Comparison of ENCODE assay signal across 24 cellular contexts in genomic region chr4:113154281-113154680, GRCh38.
DNase-seq lines count a peak whose midpoint lies in the region; ATAC-seq and TF ChIP-seq lines count a peak whose summit lies in the region.
"Had no signal": no experiment of that assay in that cellular context is flagged by ENCODE, and none has a peak within 500 bp of the region (broad histone marks: within the 10 kb centered on the region; RNA-seq: fewer than 3 reads in every experiment).

No MANE protein-coding gene starts in this region.

- no peaks in the 10 kb centered on the region for H3K36me3 Mint-ChIP-seq in activated CD4-positive, alpha-beta T cell treated with anti-CD3 and anti-CD28 coated beads, Interleukin-2, amount 10 ng/mL, durations not matched to agents 7 days and 5 days (ENCODE audit: low read depth)
- H3K36me3 Mint-ChIP-seq: CD14-positive monocyte; CD4-positive, alpha-beta memory T cell; CD4-positive, CD25-positive, alpha-beta regulatory T cell; CD8-positive, alpha-beta memory T cell had no signal

- H3K27ac Mint-ChIP-seq in activated CD4-positive, alpha-beta T cell treated with anti-CD3 and anti-CD28 coated beads, Interleukin-2, amount 10 ng/mL, durations not matched to agents 7 days and 5 days: no peak overlapping the region
- H3K27ac Mint-ChIP-seq: CD14-positive monocyte; CD4-positive, alpha-beta memory T cell; CD4-positive, CD25-positive, alpha-beta regulatory T cell; CD8-positive, alpha-beta memory T cell had no signal

- no peaks in the 10 kb centered on the region for H3K36me3 ChIP-seq in left ventricle myocardium inferior
- H3K36me3 ChIP-seq in psoas muscle (ENCODE audit: insufficient read depth in 1 of 2, low read depth in 1 of 2): no peaks in the 10 kb centered on the region
- no peaks in the 10 kb centered on the region for H3K36me3 ChIP-seq in thyroid gland
- H3K36me3 ChIP-seq: BE2C, BLaER1 had no signal

- H3K9me3 Mint-ChIP-seq in activated CD4-positive, alpha-beta T cell treated with anti-CD3 and anti-CD28 coated beads, Interleukin-2, amount 10 ng/mL, durations not matched to agents 7 days and 5 days: no peaks in the 10 kb centered on the region
- H3K9me3 Mint-ChIP-seq: CD14-positive monocyte; CD4-positive, alpha-beta memory T cell; CD8-positive, alpha-beta memory T cell had no signal

- H3K4me3 ChIP-seq in left ventricle myocardium inferior: no peak overlapping the region
- H3K4me3 ChIP-seq in psoas muscle: no peak overlapping the region
- H3K4me3 ChIP-seq in thyroid gland (replicated peaks in 1 of 3): no peak overlapping the region
- H3K4me3 ChIP-seq: BLaER1, GM12878 had no signal

- H3K4me1 Mint-ChIP-seq in activated CD4-positive, alpha-beta T cell treated with anti-CD3 and anti-CD28 coated beads, Interleukin-2, amount 10 ng/mL, durations not matched to agents 7 days and 5 days: no peaks in the 10 kb centered on the region
- H3K4me1 Mint-ChIP-seq: CD14-positive monocyte; CD4-positive, alpha-beta memory T cell; CD4-positive, CD25-positive, alpha-beta regulatory T cell; CD8-positive, alpha-beta memory T cell had no signal

- H3K4me3 Mint-ChIP-seq in activated CD4-positive, alpha-beta T cell treated with anti-CD3 and anti-CD28 coated beads, Interleukin-2, amount 10 ng/mL, durations not matched to agents 7 days and 5 days: no peak overlapping the region
- H3K4me3 Mint-ChIP-seq: CD14-positive monocyte; CD4-positive, alpha-beta memory T cell; CD4-positive, CD25-positive, alpha-beta regulatory T cell; CD8-positive, alpha-beta memory T cell had no signal

- DNase-seq in Right ventricle myocardium superior (no peak), Right ventricle myocardium inferior (ENCODE audit: missing footprints) (no peak), left ventricle myocardium superior (no peak), left ventricle myocardium inferior (no peak), psoas muscle (no peak), thyroid gland (no peak)
- no peak for DNase-seq in activated CD4-positive, alpha-beta T cell treated with anti-CD3 and anti-CD28 coated beads, Interleukin-2, amount 10 ng/mL, durations not matched to agents 7 days and 5 days
- DNase-seq: 8988T; ACHN; BE2C; C1 segment of cervical spinal cord; CD4-positive, alpha-beta memory T cell; CD4-positive, CD25-positive, alpha-beta regulatory T cell; CD8-positive, alpha-beta memory T cell; COR-L47; DMS 273 treated with DMSO at 0.1 percent for 48 hours; DMS153; DND-41; EL; GDM1 had no signal

- ATAC-seq in Right ventricle myocardium superior (ENCODE audit: poor library complexity) (peak; percentile 44), Right ventricle myocardium inferior (no peak), left ventricle myocardium superior (peak; percentile 22), psoas muscle (peak in 3 of 4 donors; percentile 39 to 74 (median 40)), HG03442 (IDR thresholded peaks at IDR 0.05; ENCODE audit: unreplicated experiment) (no peak)
- ATAC-seq: GM12878 had no signal

- H3K27me3 ChIP-seq in left ventricle myocardium inferior (ENCODE audit: low read depth): no peaks in the 10 kb centered on the region
- H3K27me3 ChIP-seq in psoas muscle (ENCODE audit: insufficient read depth in 3 of 3, low read length in 2 of 3): no peaks in the 10 kb centered on the region
- no peaks in the 10 kb centered on the region for H3K27me3 ChIP-seq in thyroid gland
- H3K27me3 ChIP-seq: BE2C, BLaER1 had no signal

- H3K4me1 ChIP-seq in left ventricle myocardium inferior: peaks cover 28% of the 10 kb centered on the region
- H3K4me1 ChIP-seq in psoas muscle: peaks cover 18% of the 10 kb centered on the region
- H3K4me1 ChIP-seq in thyroid gland: peaks cover 8 to 16% of the 10 kb centered on the region in 2 donors
- H3K4me1 ChIP-seq: BE2C had no signal

- whole genome bisulfite sequencing in psoas muscle, 3 donors: 15 to 55% (median 25%) methylated on average over 1 of the region's 1 CpG
- WGBS in thyroid gland, 2 donors: 73 to 81% methylated on average over 1 of the region's 1 CpG

- TF ChIP-seq CTCF in left ventricle myocardium inferior (IDR thresholded peaks at IDR 0.05; ENCODE audit: borderline replicate concordance) (no peak), psoas muscle (IDR thresholded peaks at IDR 0.05) (no peak), thyroid gland (IDR thresholded peaks at IDR 0.05) (no peak)

- peaks cover 1% of the 10 kb centered on the region for H3K27me3 Mint-ChIP-seq in activated CD4-positive, alpha-beta T cell treated with anti-CD3 and anti-CD28 coated beads, Interleukin-2, amount 10 ng/mL, durations not matched to agents 7 days and 5 days
- H3K27me3 Mint-ChIP-seq: CD4-positive, CD25-positive, alpha-beta regulatory T cell had no signal

- TF ChIP-seq POLR2A in thyroid gland (IDR thresholded peaks at IDR 0.05): no peak

- H3K27ac ChIP-seq in left ventricle myocardium inferior (replicated peaks): no peak overlapping the region
- no peak overlapping the region for H3K27ac ChIP-seq in psoas muscle
- H3K27ac ChIP-seq in thyroid gland: peak overlapping the region in 2 of 3 donors; percentile 57 to 73
- H3K27ac ChIP-seq: BLaER1 had no signal

- no peaks in the 10 kb centered on the region for H3K9me3 ChIP-seq in left ventricle myocardium inferior (replicated peaks)
- no peaks in the 10 kb centered on the region for H3K9me3 ChIP-seq in psoas muscle
- H3K9me3 ChIP-seq in thyroid gland: no peaks in the 10 kb centered on the region
- H3K9me3 ChIP-seq: BE2C, BLaER1 had no signal

- intact Hi-C loops in Right ventricle myocardium superior (cut with DNase I): no loop called here
- intact Hi-C loops in Right ventricle myocardium inferior (cut with DNase I): no loop called here
- intact Hi-C loops in left ventricle myocardium superior (cut with micrococcal nuclease): no loop called here
- intact Hi-C loops in left ventricle myocardium inferior (cut with micrococcal nuclease): no loop called here
- intact Hi-C loops in psoas muscle (cut with DNase I): no loop called here
- intact Hi-C loops in thyroid gland (cut with DNase I): no loop called here

- CTCF ChIA-PET in activated CD4-positive, alpha-beta T cell treated with anti-CD3 and anti-CD28 coated beads, Interleukin-2, amount 10 ng/mL, durations not matched to agents 7 days and 5 days (lab: Charles Lee): no interaction called here

- POLR2A ChIA-PET in activated CD4-positive, alpha-beta T cell treated with anti-CD3 and anti-CD28 coated beads, Interleukin-2, amount 10 ng/mL, durations not matched to agents 7 days and 5 days (lab: Charles Lee): no interaction called here

Comparison
In these comparisons a context has a peak if more than half of its experiments do, and no peak if none do; other contexts are left out.
1. ATAC-seq: peak in Right ventricle myocardium superior (single experiment), left ventricle myocardium superior (single experiment) and psoas muscle (3 of 4); none in Right ventricle myocardium inferior (single experiment) and HG03442 (single experiment).
2. H3K27ac ChIP-seq: peak in thyroid gland (2 of 3); none in left ventricle myocardium inferior (single experiment) and psoas muscle (single experiment).